ENCODE assay signal across 17 cellular contexts in genomic region chr10:75801121-75801520, GRCh38.
DNase-seq lines count a peak whose midpoint lies in the region; ATAC-seq, FAIRE-seq and TF ChIP-seq lines count a peak whose summit lies in the region.
"Had no signal": no experiment of that assay in that cellular context is flagged by ENCODE, and none has a peak within 500 bp of the region (broad histone marks: within the 10 kb centered on the region; RNA-seq: fewer than 3 reads in every experiment).

No MANE protein-coding gene starts in this region.

- no peaks in the 10 kb centered on the region for H3K79me1 ChIP-seq in mesendoderm (ENCODE audit: low read length)

- H3K79me2 ChIP-seq in hepatocyte (no peaks in the 10 kb centered on the region), mesendoderm (ENCODE audit: control insufficient read depth, insufficient read depth, low read length) (no peaks in the 10 kb centered on the region), HepG2 (ENCODE audit: insufficient read depth, low read length) (no peaks in the 10 kb centered on the region)

- H3K9ac ChIP-seq in mesendoderm (ENCODE audit: low read length) (no peak overlapping the region), HepG2 (ENCODE audit: insufficient read depth, low read depth, low read length) (no peak overlapping the region)
- H3K9ac ChIP-seq: BLaER1 had no signal

- H3K36me3 Mint-ChIP-seq in Caco-2 (ENCODE audit: insufficient read depth, unreplicated experiment) (no peaks in the 10 kb centered on the region), WTC11 (peaks cover 5% of the 10 kb centered on the region; the same call in 1 of the 2 replicates)
- H3K36me3 Mint-ChIP-seq: CD4-positive, alpha-beta memory T cell had no signal

- POLR2A ChIA-PET in Caco-2 (lab: Charles Lee) (no interaction called here), WTC11 (lab: Charles Lee) (no interaction called here), HepG2 (lab: Yijun Ruan, JAX) (interaction anchor here (1.1 kb wide), 1 partner anchor 13 kb away, joined by 3 read pairs; no protein-coding TSS in a partner anchor)

- no peak overlapping the region for H4K5ac ChIP-seq in mesendoderm (ENCODE audit: low read length)

- 79% methylated on average over 1 of the region's 1 CpG for WGBS in hepatocyte (ENCODE audit: low lambda C conversion rate, missing lambda C conversion rate)
- no CpG with 5 or more reads among the region's 1 CpG for WGBS in mesendoderm (ENCODE audit: extremely low coverage, insufficient coverage, low lambda C conversion rate)
- WGBS in HepG2 (ENCODE audit: low lambda C conversion rate), result 93% methylated on average over 1 of the region's 1 CpG

- TF ChIP-seq CTCF in Caco-2 (IDR thresholded peaks at IDR 0.05; ENCODE audit: insufficient read depth in 1 of 2, low read depth in 1 of 2, low read length in 1 of 2, severe bottlenecking in 1 of 2, unreplicated experiment in 1 of 2) (no peak), WTC11 (IDR thresholded peaks at IDR 0.05) (no peak), hepatocyte (IDR thresholded peaks at IDR 0.05; ENCODE audit: poor library complexity) (no peak), HepG2 (CRISPR knock-in tag; IDR thresholded peaks at IDR 0.05) (no peak)

- peaks cover 23% of the 10 kb centered on the region for H3K4me1 Mint-ChIP-seq in Caco-2 (ENCODE audit: low read depth, unreplicated experiment)
- H3K4me1 Mint-ChIP-seq in WTC11, result peaks cover 10% of the 10 kb centered on the region; the same call in 1 of the 2 replicates
- H3K4me1 Mint-ChIP-seq: CD14-positive monocyte; CD4-positive, alpha-beta memory T cell had no signal

- no peak overlapping the region for H3K18ac ChIP-seq in mesendoderm (ENCODE audit: low read length)

- H3K9me3 Mint-ChIP-seq in Caco-2 (ENCODE audit: unreplicated experiment) (no peaks in the 10 kb centered on the region), WTC11 (peaks cover 7% of the 10 kb centered on the region; the same call in 1 of the 2 replicates)

- no peak for TF ChIP-seq RAD21 in HepG2 (CRISPR knock-in tag; IDR thresholded peaks at IDR 0.05)

- no peak overlapping the region for H2BK5ac ChIP-seq in mesendoderm (ENCODE audit: low read length)

- H2AK5ac ChIP-seq in mesendoderm (ENCODE audit: low read length), result no peak overlapping the region

- H3K9me3 ChIP-seq in Caco-2, result no peaks in the 10 kb centered on the region; the same call in 1 of the 2 replicates
- peaks cover 8% of the 10 kb centered on the region for H3K9me3 ChIP-seq in hepatocyte (ENCODE audit: low read depth)
- no peaks in the 10 kb centered on the region for H3K9me3 ChIP-seq in HepG2 (ENCODE audit: low read length)

- H3K27me3 Mint-ChIP-seq in Caco-2 (ENCODE audit: insufficient read depth, unreplicated experiment), result no peaks in the 10 kb centered on the region
- no peaks in the 10 kb centered on the region for H3K27me3 Mint-ChIP-seq in WTC11 (ENCODE audit: low read depth)

- no peaks in the 10 kb centered on the region for H4K20me1 ChIP-seq in hepatocyte (ENCODE audit: insufficient read depth, poor library complexity, severe bottlenecking)
- no peaks in the 10 kb centered on the region for H4K20me1 ChIP-seq in HepG2 (ENCODE audit: insufficient read depth, low read length)
- H4K20me1 ChIP-seq: BLaER1 had no signal

- no peak overlapping the region for H3K4me3 ChIP-seq in Caco-2 (ENCODE audit: low read depth, low read length)
- no peak overlapping the region for H3K4me3 ChIP-seq in hepatocyte
- H3K4me3 ChIP-seq in mesendoderm (ENCODE audit: low read length), result no peak overlapping the region
- H3K4me3 ChIP-seq in HepG2 (replicated peaks in 1 of 3; ENCODE audit: insufficient read depth in 1 of 3, low read depth in 2 of 3, low read length in 3 of 3), result no peak overlapping the region
- H3K4me3 ChIP-seq: BLaER1 had no signal

- no peak overlapping the region for H2BK120ac ChIP-seq in mesendoderm (ENCODE audit: low read depth, low read length)

- no peaks in the 10 kb centered on the region for H3K27me3 ChIP-seq in Caco-2 (replicated peaks; ENCODE audit: control insufficient read depth, insufficient read depth, low read length)
- no peaks in the 10 kb centered on the region for H3K27me3 ChIP-seq in hepatocyte
- no peaks in the 10 kb centered on the region for H3K27me3 ChIP-seq in mesendoderm (ENCODE audit: insufficient read depth, low read length, poor library complexity)
- no peaks in the 10 kb centered on the region for H3K27me3 ChIP-seq in HepG2 (ENCODE audit: control insufficient read depth in 1 of 2, insufficient read depth in 2 of 2, low read length in 2 of 2)
- H3K27me3 ChIP-seq: BLaER1 had no signal

- no peak for FAIRE-seq in HepG2 (lab: Jason Lieb, UNC)

- H3K4me3 Mint-ChIP-seq in Caco-2 (ENCODE audit: unreplicated experiment) (no peak overlapping the region), WTC11 (no peak overlapping the region)
- H3K4me3 Mint-ChIP-seq: CD14-positive monocyte; CD4-positive, alpha-beta memory T cell; HFFc6 had no signal

- H3K4ac ChIP-seq in mesendoderm (ENCODE audit: low read depth, low read length), result no peak overlapping the region

- no TSS peak for BruUV-seq in Caco-2 (replicated peaks; lab: Mats Ljungman, UMichigan)
- no TSS peak for BruUV-seq in HepG2 (replicated peaks; lab: Mats Ljungman, UMichigan)

- H4K8ac ChIP-seq in mesendoderm (ENCODE audit: low read depth, low read length), result no peak overlapping the region

- intact Hi-C loops in Caco-2 (cut with micrococcal nuclease; ENCODE audit: unreplicated experiment) (no loop called here), HepG2 (cut with micrococcal nuclease; ENCODE audit: unreplicated experiment) (no loop called here)

- H2BK15ac ChIP-seq in mesendoderm (replicated peaks; ENCODE audit: low read depth), result no peak overlapping the region

- CTCF ChIA-PET in Caco-2 (lab: Charles Lee), result interaction anchor here (0.7 kb wide), 1 partner anchor 1301 kb away, joined by 3 read pairs; no protein-coding TSS in a partner anchor
- CTCF ChIA-PET in WTC11 (lab: Charles Lee), result interaction anchor here (0.5 to 2.5 kb wide), 6 partner anchors 12 to 517 kb away, joined by 3 to 7 read pairs (median 3); no protein-coding TSS in a partner anchor
- CTCF ChIA-PET in HepG2 (lab: Yijun Ruan, JAX; ENCODE audit: low intra/inter-chr PET ratio, low total read pairs), result no interaction called here

- ATAC-seq in WTC11, result peak; percentile 74
- no peak for ATAC-seq in HG02610 (IDR thresholded peaks at IDR 0.05; ENCODE audit: unreplicated experiment)
- no peak for ATAC-seq in HG03565 (IDR thresholded peaks at IDR 0.05; ENCODE audit: unreplicated experiment)
- no peak for ATAC-seq in HepG2
- ATAC-seq: HCT116 had no signal

- H3K4me2 ChIP-seq in hepatocyte (peak overlapping the region; percentile 15), mesendoderm (ENCODE audit: low read length) (no peak overlapping the region), HepG2 (ENCODE audit: low read depth, low read length) (no peak overlapping the region)
- H3K4me2 ChIP-seq: BLaER1 had no signal

- H3K56ac ChIP-seq in mesendoderm (ENCODE audit: low read length), result no peak overlapping the region

- in situ Hi-C loops in HepG2 (cut with HindIII; ENCODE audit: extremely low pct_ligation_motif_present, low pct_unique_long_range_greater_than_20kb), result no loop called here

- TF ChIP-seq POLR2A in HepG2 (IDR thresholded peaks at IDR 0.05; ENCODE audit: insufficient read depth in 1 of 2, low read depth in 2 of 2, low read length in 2 of 2), result no peak

- no peak for TF ChIP-seq EP300 in HepG2 (IDR thresholded peaks at IDR 0.05; ENCODE audit: low read depth in 2 of 2, low read length in 2 of 2)
- TF ChIP-seq EP300 in HepG2 (CRISPR knock-in tag; IDR thresholded peaks at IDR 0.05; ENCODE audit: borderline replicate concordance), result no peak

- H3K9me2 ChIP-seq in hepatocyte (replicated peaks; ENCODE audit: insufficient read depth), result no peaks in the 10 kb centered on the region

- H2AFZ ChIP-seq in hepatocyte (no peak overlapping the region), HepG2 (ENCODE audit: low read length) (no peak overlapping the region)

- DNase-seq in Caco-2 (no peak), WTC11 (ENCODE audit: low spot score) (peak; percentile 18), hepatocyte (ENCODE audit: low spot score) (no peak), mesendoderm (peak; percentile 40), HepG2 (ENCODE audit: low spot score) (no peak)
- DNase-seq in central memory CD4-positive, alpha-beta T cell, result no peak
- DNase-seq: 8988T; Calu3; CD4-positive, alpha-beta memory T cell; DMS79 treated with DMSO at 0.1 percent for 48 hours; GF-D8; HFFc6 had no signal

- H3K27ac ChIP-seq in hepatocyte (peak overlapping the region; percentile 84), mesendoderm (ENCODE audit: low read depth, low read length) (no peak overlapping the region), HepG2 (ENCODE audit: extremely low read length, insufficient read depth, low read length) (no peak overlapping the region)
- H3K27ac ChIP-seq: BLaER1 had no signal

- H3K36me3 ChIP-seq in Caco-2 (ENCODE audit: control insufficient read depth, insufficient read depth, low read length) (no peaks in the 10 kb centered on the region), hepatocyte (replicated peaks; ENCODE audit: insufficient read depth, low read depth) (no peaks in the 10 kb centered on the region), mesendoderm (ENCODE audit: control insufficient read depth, insufficient read depth, low read length) (no peaks in the 10 kb centered on the region), HepG2 (replicated peaks in 1 of 2; ENCODE audit: control insufficient read depth in 1 of 2, insufficient read depth in 2 of 2, low read length in 2 of 2) (no peaks in the 10 kb centered on the region)
- H3K36me3 ChIP-seq: BLaER1 had no signal

- H3K23ac ChIP-seq in mesendoderm (ENCODE audit: low read length), result no peak overlapping the region

- H3K4me1 ChIP-seq in Caco-2, result peaks cover 17% of the 10 kb centered on the region
- peaks cover 14% of the 10 kb centered on the region for H3K4me1 ChIP-seq in hepatocyte (ENCODE audit: insufficient read depth)
- no peaks in the 10 kb centered on the region for H3K4me1 ChIP-seq in mesendoderm (ENCODE audit: control insufficient read depth, low read depth, low read length)
- H3K4me1 ChIP-seq in HepG2 (ENCODE audit: insufficient read depth, low read length), result peaks cover 26% of the 10 kb centered on the region
- H3K4me1 ChIP-seq: BLaER1 had no signal

- H3K27ac Mint-ChIP-seq in Caco-2 (ENCODE audit: unreplicated experiment) (peak overlapping the region; percentile 31), WTC11 (no peak overlapping the region)
- H3K27ac Mint-ChIP-seq: CD4-positive, alpha-beta memory T cell; HFFc6 had no signal

TF ChIP-seq in HepG2, 621 proteins besides CTCF, POLR2A, EP300 and RAD21 (continues in another document):
- no peak for TF ChIP-seq TOPORS (CRISPR knock-in tag; IDR thresholded peaks at IDR 0.05)
- no peak for TF ChIP-seq CREB1 (IDR thresholded peaks at IDR 0.05)
- no peak for TF ChIP-seq CREB1 (CRISPR knock-in tag; IDR thresholded peaks at IDR 0.05)
- TF ChIP-seq ZBTB7B (CRISPR knock-in tag; IDR thresholded peaks at IDR 0.05), result no peak
- no peak for TF ChIP-seq HOXA5 (CRISPR knock-in tag; IDR thresholded peaks at IDR 0.05)
- no peak for TF ChIP-seq ZNF232 (CRISPR knock-in tag; IDR thresholded peaks at IDR 0.05; ENCODE audit: borderline replicate concordance)
- no peak for TF ChIP-seq RBFOX2 (IDR thresholded peaks at IDR 0.05; ENCODE audit: low read depth, low read length)
- no peak for TF ChIP-seq SNAPC5 (CRISPR knock-in tag; IDR thresholded peaks at IDR 0.05; ENCODE audit: borderline replicate concordance)

Comparison
In these comparisons a context has a peak if more than half of its experiments do, and no peak if none do; other contexts are left out.
1. DNase-seq: peak in WTC11 (single experiment) and mesendoderm (single experiment); none in Caco-2 (0 of 2), hepatocyte (single experiment), central memory CD4-positive, alpha-beta T cell (single experiment) and HepG2 (single experiment).